In genomic region chrX:119004920-119005524, GRCh38 we compare ENCODE assay signal across 8 cellular contexts. TPM values are rescaled to one million over a fixed set of nuclear protein-coding genes. Genes with fewer than 3 reads are reported as not detected.
DNase-seq lines count a peak whose midpoint lies in the region; ATAC-seq lines count a peak whose summit lies in the region.

No MANE protein-coding gene starts in this region.

- ATAC-seq in GM21360 (IDR thresholded peaks at IDR 0.05; ENCODE audit: unreplicated experiment) (peak; percentile 73), GM21737 (IDR thresholded peaks at IDR 0.05; ENCODE audit: unreplicated experiment) (no peak)

- DNase-seq in DMS53 (lab: John Stamatoyannopoulos, UW) (peak; percentile 68), SW480 (ENCODE audit: low spot score) (peak; percentile 33), anterior cingulate cortex (lab: John Stamatoyannopoulos, UW) (peak in 39 of 58 donors; percentile 0 to 33 (median 4)), iPS-NIHi7 (ENCODE audit: extremely low spot score) (peak; percentile 74)
- DNase-seq in Jurkat, Clone E6-1 (ENCODE audit: low read depth, low spot score) = peak; percentile 0
- DNase-seq in stimulated activated CD4-positive, alpha-beta T cell treated with anti-CD3 and anti-CD28 coated beads, Interleukin-15, amount 100 ng/mL, for 1 hour (ENCODE audit: low read depth in 1 of 2, low spot score in 1 of 2) = peak; percentile 3 to 37

- no peak overlapping the region for H3K4me3 ChIP-seq in Jurkat, Clone E6-1 (ENCODE audit: low read length)

RNA-seq across cellular contexts. Expression of gene LONRF3, which starts 30.6 kb away (rescaled TPM):
- 6.8 TPM for polyA plus RNA-seq in Jurkat, Clone E6-1 (2012; ENCODE audit: insufficient read depth, insufficient read length)

Comparison
In these comparisons a context has a peak if more than half of its experiments do, and no peak if none do; other contexts are left out.
1. DNase-seq: peak in every context shown above with its lines; median percentile 74 in iPS-NIHi7; 68 in DMS53; 33 in SW480; 20 in stimulated activated CD4-positive, alpha-beta T cell treated with anti-CD3 and anti-CD28 coated beads, Interleukin-15, amount 100 ng/mL, for 1 hour; 4 in anterior cingulate cortex; 0 in Jurkat, Clone E6-1.